Comparison of ENCODE assay signal across 1 cellular context in genomic region chr7:56127241-56127837, GRCh38. TPM values are rescaled to one million over a fixed set of nuclear protein-coding genes. Genes with fewer than 3 reads are reported as not detected.
"Had no signal": no experiment of that assay in that cellular context is flagged by ENCODE, and none has a peak within 500 bp of the region (broad histone marks: within the 10 kb centered on the region; RNA-seq: fewer than 3 reads in every experiment).

No MANE protein-coding gene starts in this region.

RNA-seq across cellular contexts. Expression of gene NUPR2, which starts 11.1 kb away (rescaled TPM):
- polyA plus RNA-seq: cardiac muscle cell had no signal
